Comparison of ENCODE assay signal across 7 cellular contexts in genomic region chr2:152747751-152748150, GRCh38. TPM values are rescaled to one million over a fixed set of nuclear protein-coding genes. Genes with fewer than 3 reads are reported as not detected.
A peak's percentile ranks its signal among the peaks of the same experiment; 100 is the strongest.
DNase-seq lines count a peak whose midpoint lies in the region; ATAC-seq and TF ChIP-seq lines count a peak whose summit lies in the region.
"Not testable (repeated sequence)": the region's sequence is repeated elsewhere in the genome, so short reads cannot be mapped to it uniquely, and the experiment has no call there.

No MANE protein-coding gene starts in this region.

- not testable (repeated sequence) for H3K9me2 ChIP-seq in PC-3 (replicated peaks; ENCODE audit: low read length)

- not testable (repeated sequence) for H3K4me3 ChIP-seq in PC-3 (ENCODE audit: low read length); mammary epithelial cell (replicated peaks in 1 of 3; ENCODE audit: insufficient read depth in 1 of 3, low read depth in 2 of 3, low read length in 3 of 3); fibroblast of pulmonary artery (replicated peaks; ENCODE audit: low read depth, low read length); mesendoderm (ENCODE audit: low read length)

- H3K9ac ChIP-seq in PC-3 (ENCODE audit: low read length); mammary epithelial cell (ENCODE audit: insufficient read depth, low read length); mesendoderm (ENCODE audit: low read length): not testable (repeated sequence)

- not testable (repeated sequence) for TF ChIP-seq CTCF in PC-3 (conservative IDR thresholded peaks at IDR 0.05; ENCODE audit: low read depth, low read length); mammary epithelial cell (conservative IDR thresholded peaks at IDR 0.05 in 1 of 2, IDR thresholded peaks at IDR 0.05 in 1 of 2; ENCODE audit: extremely low read depth in 1 of 2, insufficient read depth in 1 of 2, low read depth in 1 of 2, low read length in 2 of 2); fibroblast of pulmonary artery (IDR thresholded peaks at IDR 0.05; ENCODE audit: low read length, missing control alignments)

- intact Hi-C loops in PC-3 (cut with micrococcal nuclease); mammary epithelial cell (cut with micrococcal nuclease): not testable (repeated sequence)

- H3K18ac ChIP-seq in mesendoderm (ENCODE audit: low read length): peak overlapping the region; percentile 51

- H4K5ac ChIP-seq in mesendoderm (ENCODE audit: low read length): not testable (repeated sequence)

- H3K27ac ChIP-seq in PC-3 (ENCODE audit: low read length); mammary epithelial cell (ENCODE audit: insufficient read depth, low read depth, low read length): not testable (repeated sequence)
- H3K27ac ChIP-seq in mesendoderm (ENCODE audit: low read depth, low read length): peak overlapping the region; percentile 51

- DNase-seq in EH (ENCODE audit: low read depth) (peak; percentile 65), HS-27A (ENCODE audit: low read depth) (peak; percentile 31), PC-3 (peak; percentile 7), mammary epithelial cell (peak; percentile 34), fibroblast of pulmonary artery (ENCODE audit: low read depth) (peak; percentile 22), mesendoderm (peak; percentile 63)
- not testable (repeated sequence) for DNase-seq in T-helper 17 cell

- not testable (repeated sequence) for H2BK5ac ChIP-seq in mesendoderm (ENCODE audit: low read length)

- H3K4me3 Mint-ChIP-seq in T-helper 17 cell: not testable (repeated sequence)

- not testable (repeated sequence) for H2AFZ ChIP-seq in PC-3 (ENCODE audit: low read length); mammary epithelial cell (ENCODE audit: low read depth, low read length)

- H2BK120ac ChIP-seq in mesendoderm (ENCODE audit: low read depth, low read length): not testable (repeated sequence)

- not testable (repeated sequence) for H3K36me3 ChIP-seq in PC-3 (ENCODE audit: low read depth, low read length); mammary epithelial cell (ENCODE audit: insufficient read depth, low read length); mesendoderm (ENCODE audit: control insufficient read depth, insufficient read depth, low read length)

- POLR2A ChIA-PET in PC-3 (lab: Charles Lee; ENCODE audit: unreplicated experiment): not testable (repeated sequence)

- H3K4ac ChIP-seq in mesendoderm (ENCODE audit: low read depth, low read length): peak overlapping the region; percentile 36

- 92% methylated on average over 3 of the region's 4 CpGs for WGBS in mammary epithelial cell (ENCODE audit: low coverage, missing lambda C conversion rate)
- no CpG with 5 or more reads among the region's 4 CpGs for WGBS in mesendoderm (ENCODE audit: extremely low coverage, insufficient coverage, low lambda C conversion rate)

- H2BK15ac ChIP-seq in mesendoderm (replicated peaks; ENCODE audit: low read depth): not testable (repeated sequence)

- dilution Hi-C loops in mammary epithelial cell (cut with HindIII; ENCODE audit: low sequenced_read_pairs): not testable (repeated sequence)

- H2AK5ac ChIP-seq in mesendoderm (ENCODE audit: low read length): not testable (repeated sequence)

- not testable (repeated sequence) for H3K27me3 ChIP-seq in PC-3 (ENCODE audit: low read length); mammary epithelial cell (ENCODE audit: insufficient read depth, low read length); mesendoderm (ENCODE audit: insufficient read depth, low read length, poor library complexity)

- not testable (repeated sequence) for H3F3A ChIP-seq in PC-3 (ENCODE audit: low read length, unreplicated experiment)

- BruUV-seq in PC-3 (replicated peaks; lab: Mats Ljungman, UMichigan); mammary epithelial cell (replicated peaks; lab: Mats Ljungman, UMichigan): not testable (repeated sequence)

- peak overlapping the region; percentile 86 for H3K27ac Mint-ChIP-seq in T-helper 17 cell

- CTCF ChIA-PET in PC-3 (lab: Charles Lee): not testable (repeated sequence)
- CTCF ChIA-PET in mammary epithelial cell (lab: Charles Lee; ENCODE audit: low non-redundant PET): interaction anchor here (0.6 kb wide), 1 partner anchor 745 kb away, joined by 3 read pairs; no protein-coding TSS in a partner anchor

- H3K4me1 Mint-ChIP-seq in T-helper 17 cell: peaks cover 13% of the 10 kb centered on the region

- not testable (repeated sequence) for H3K79me2 ChIP-seq in PC-3 (ENCODE audit: low read length); mammary epithelial cell (ENCODE audit: insufficient read depth, low read length); mesendoderm (ENCODE audit: control insufficient read depth, insufficient read depth, low read length)

- H4K8ac ChIP-seq in mesendoderm (ENCODE audit: low read depth, low read length): not testable (repeated sequence)

- H3K79me1 ChIP-seq in mesendoderm (ENCODE audit: low read length): not testable (repeated sequence)

- H4K20me1 ChIP-seq in PC-3 (ENCODE audit: low read length); mammary epithelial cell (ENCODE audit: insufficient read depth, low read length): not testable (repeated sequence)

- not testable (repeated sequence) for ATAC-seq in PC-3, T-helper 17 cell

- H3K36me3 Mint-ChIP-seq in T-helper 17 cell (ENCODE audit: low read depth): not testable (repeated sequence)

- not testable (repeated sequence) for H3K27me3 Mint-ChIP-seq in T-helper 17 cell

- in situ Hi-C loops in mammary epithelial cell (cut with MboI; ENCODE audit: low sequenced_read_pairs in 2 of 2): not testable (repeated sequence)

- H3K9me3 ChIP-seq in PC-3 (ENCODE audit: low read length); T-helper 17 cell (ENCODE audit: control insufficient read depth, low read length, poor library complexity, severe bottlenecking); mammary epithelial cell (replicated peaks; ENCODE audit: insufficient read depth, low read length): not testable (repeated sequence)

- not testable (repeated sequence) for H3K23ac ChIP-seq in mesendoderm (ENCODE audit: low read length)

- not testable (repeated sequence) for H3K56ac ChIP-seq in mesendoderm (ENCODE audit: low read length)

- H3K4me2 ChIP-seq in PC-3 (ENCODE audit: low read length); mammary epithelial cell (ENCODE audit: insufficient read depth, low read depth, low read length); mesendoderm (ENCODE audit: low read length): not testable (repeated sequence)

- H3K4me1 ChIP-seq in PC-3 (ENCODE audit: insufficient read depth, low read length); mammary epithelial cell (ENCODE audit: insufficient read depth, low read length); mesendoderm (ENCODE audit: control insufficient read depth, low read depth, low read length): not testable (repeated sequence)

RNA-seq across cellular contexts. Expression of gene ARL6IP6, which starts 29.3 kb away (rescaled TPM):
- 19.0 and 21.4 TPM in 2 replicates for total RNA-seq in PC-3 (2014; rRNA removed)
- total RNA-seq in T-helper 17 cell: 10 to 100 TPM; 14.3 to 17.9 TPM
- total RNA-seq in mammary epithelial cell: 10 to 100 TPM; 20.3 to 24.3 TPM
- polyA plus RNA-seq in mammary epithelial cell: 25.4 TPM
- polyA minus RNA-seq in mammary epithelial cell: 86.7 TPM
- 34.4 TPM for polyA plus RNA-seq in mesendoderm (2013, experiment 1 of 2)
- polyA plus RNA-seq in mesendoderm (2013, experiment 2 of 2): 41.9 TPM

RNA-seq across cellular contexts. Expression of gene PRPF40A, which starts 30.5 kb away (rescaled TPM):
- total RNA-seq in PC-3 (2014; rRNA removed): 120 and 140 TPM in 2 replicates
- 100 to 1,000 TPM; 117 to 133 TPM for total RNA-seq in T-helper 17 cell
- total RNA-seq in mammary epithelial cell: 100 to 1,000 TPM; 126 to 133 TPM
- polyA plus RNA-seq in mammary epithelial cell: 78.8 TPM
- 91.4 TPM for polyA minus RNA-seq in mammary epithelial cell
- 328 TPM for polyA plus RNA-seq in mesendoderm (2013, experiment 1 of 2)
- polyA plus RNA-seq in mesendoderm (2013, experiment 2 of 2): 320 TPM
